21 cellular contexts compared by ENCODE assay signal in the genomic region with DNA sequence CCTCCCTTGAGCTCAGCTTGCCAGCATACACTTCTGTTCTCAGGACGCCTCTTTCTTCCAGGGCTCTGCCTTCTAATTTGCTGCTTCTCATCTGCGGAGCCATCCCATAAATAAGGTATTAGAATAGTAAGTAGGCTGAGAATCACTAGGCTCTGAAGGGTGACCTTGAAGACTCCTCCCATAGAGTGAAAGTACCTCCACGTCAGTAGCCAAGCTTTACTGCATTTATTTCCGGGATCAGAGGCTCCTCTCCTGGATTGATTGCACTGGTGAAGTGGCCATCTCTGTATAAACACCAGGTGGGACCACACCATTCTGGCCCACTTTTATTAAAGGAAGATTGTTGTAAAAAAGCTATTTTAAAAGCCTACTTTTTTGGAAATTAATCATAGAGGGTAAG.
DNase-seq lines count a peak whose midpoint lies in the region; ATAC-seq and TF ChIP-seq lines count a peak whose summit lies in the region.
"Had no signal": no experiment of that assay in that cellular context is flagged by ENCODE, and none has a peak within 500 bp of the region (broad histone marks: within the 10 kb centered on the region; RNA-seq: fewer than 3 reads in every experiment).

No MANE protein-coding gene starts in this region.

- H3K36me3 Mint-ChIP-seq in nephron progenitor cell (ENCODE audit: low read depth): peaks cover 33% of the 10 kb centered on the region
- H3K36me3 Mint-ChIP-seq: CD4-positive, CD25-positive, alpha-beta regulatory T cell; T-cell had no signal

- no peak for TF ChIP-seq CTCF in nephron progenitor cell (IDR thresholded peaks at IDR 0.05)

- H3K4me3 Mint-ChIP-seq in nephron progenitor cell: peak overlapping the region; percentile 7
- H3K4me3 Mint-ChIP-seq: CD4-positive, CD25-positive, alpha-beta regulatory T cell; HFFc6; T-cell had no signal

- DNase-seq in NCI-H510A treated with DMSO at 0.1 percent for 48 hours (lab: John Stamatoyannopoulos, UW): peak; percentile 33
- no peak for DNase-seq in NCI-H510A (lab: John Stamatoyannopoulos, UW)
- peak; percentile 5 for DNase-seq in NCI-H1092 (lab: John Stamatoyannopoulos, UW)
- peak; percentile 21 for DNase-seq in SHP77 treated with DMSO at 0.1 percent for 48 hours (lab: John Stamatoyannopoulos, UW)
- DNase-seq in nephron progenitor cell: no peak
- no peak for DNase-seq in GDM1 (lab: John Stamatoyannopoulos, UW)
- DNase-seq: CD4-positive, CD25-positive, alpha-beta regulatory T cell; COR-L47; HFFc6; IMR-90; NCI-H1436; NCI-H1930; NCI-H2171 treated with DMSO at 0.1 percent for 48 hours; NCI-H446; NK-92 treated with Interleukin-12 subunit alpha and Interleukin-12 subunit beta, amount 100 ng/mL, for 24 hours; Peyer's patch; SK-N-SH; T-cell; T-helper 9 cell had no signal

- H3K4me1 Mint-ChIP-seq in nephron progenitor cell: peaks cover 40% of the 10 kb centered on the region
- H3K4me1 Mint-ChIP-seq: CD4-positive, CD25-positive, alpha-beta regulatory T cell; T-cell had no signal

- H3K27ac Mint-ChIP-seq in nephron progenitor cell: peak overlapping the region; percentile 85
- H3K27ac Mint-ChIP-seq: CD4-positive, CD25-positive, alpha-beta regulatory T cell; HFFc6; T-cell had no signal

- no peaks in the 10 kb centered on the region for H3K9me3 Mint-ChIP-seq in nephron progenitor cell
- H3K9me3 Mint-ChIP-seq: T-cell had no signal

- ATAC-seq in HG03432 (IDR thresholded peaks at IDR 0.05; ENCODE audit: unreplicated experiment) (no peak), HG02852 (IDR thresholded peaks at IDR 0.05; ENCODE audit: unreplicated experiment) (no peak)
- ATAC-seq: T-cell had no signal

- no peaks in the 10 kb centered on the region for H3K27me3 Mint-ChIP-seq in nephron progenitor cell (ENCODE audit: low read depth, poor library complexity)
- H3K27me3 Mint-ChIP-seq: CD4-positive, CD25-positive, alpha-beta regulatory T cell; T-cell had no signal

Comparison
In these comparisons a context has a peak if more than half of its experiments do, and no peak if none do; other contexts are left out.
1. DNase-seq: peak in NCI-H510A treated with DMSO at 0.1 percent for 48 hours (single experiment), NCI-H1092 (single experiment) and SHP77 treated with DMSO at 0.1 percent for 48 hours (single experiment); none in NCI-H510A (single experiment), nephron progenitor cell (single experiment) and GDM1 (single experiment).